1 cellular context compared by ENCODE assay signal in the genomic region with DNA sequence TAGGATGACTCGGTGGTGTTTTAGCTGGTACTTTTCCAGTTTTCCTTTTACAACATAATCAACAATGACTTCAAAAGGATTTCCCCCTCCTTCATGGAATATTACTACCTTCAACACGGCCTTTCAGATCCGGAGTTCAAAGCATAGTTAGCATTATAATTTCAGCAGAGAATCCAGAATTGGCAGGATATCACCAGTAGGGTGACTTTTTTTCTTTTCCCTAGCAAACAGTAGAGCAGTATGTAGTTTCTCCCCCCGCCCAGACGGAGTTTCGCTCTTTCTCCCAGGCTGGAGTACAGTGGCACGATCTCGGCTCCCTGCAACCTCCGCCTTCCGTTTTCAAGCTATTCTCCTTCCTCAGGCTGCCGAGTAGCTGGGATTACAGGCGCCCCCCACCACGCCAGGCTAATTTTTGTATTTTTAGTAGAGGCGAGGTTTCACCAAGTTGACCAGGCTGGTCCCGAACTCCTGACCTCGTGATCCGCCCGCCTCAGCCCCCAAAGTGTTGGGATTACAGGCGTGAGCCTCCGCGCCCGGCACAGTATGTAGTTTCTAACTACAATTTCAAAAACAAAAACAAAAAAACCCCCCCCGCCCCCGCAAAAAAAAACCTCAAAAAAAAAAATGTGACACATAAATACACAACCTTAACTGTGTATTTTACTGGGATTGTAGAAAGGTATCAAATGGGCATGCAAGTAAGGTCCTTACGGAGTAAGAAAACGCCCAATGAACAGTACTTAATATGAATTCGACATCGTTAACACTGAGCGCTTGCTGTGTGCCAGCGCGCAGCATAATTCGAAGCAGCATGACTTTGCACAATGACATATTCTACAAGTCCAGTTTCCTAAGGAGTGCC.
TF ChIP-seq lines count a peak whose summit lies in the region.

No MANE protein-coding gene starts in this region.

TF ChIP-seq in K562, 482 proteins besides CTCF, POLR2A, EP300 and RAD21 (continued from another document):
- TF ChIP-seq, protein P1, sequence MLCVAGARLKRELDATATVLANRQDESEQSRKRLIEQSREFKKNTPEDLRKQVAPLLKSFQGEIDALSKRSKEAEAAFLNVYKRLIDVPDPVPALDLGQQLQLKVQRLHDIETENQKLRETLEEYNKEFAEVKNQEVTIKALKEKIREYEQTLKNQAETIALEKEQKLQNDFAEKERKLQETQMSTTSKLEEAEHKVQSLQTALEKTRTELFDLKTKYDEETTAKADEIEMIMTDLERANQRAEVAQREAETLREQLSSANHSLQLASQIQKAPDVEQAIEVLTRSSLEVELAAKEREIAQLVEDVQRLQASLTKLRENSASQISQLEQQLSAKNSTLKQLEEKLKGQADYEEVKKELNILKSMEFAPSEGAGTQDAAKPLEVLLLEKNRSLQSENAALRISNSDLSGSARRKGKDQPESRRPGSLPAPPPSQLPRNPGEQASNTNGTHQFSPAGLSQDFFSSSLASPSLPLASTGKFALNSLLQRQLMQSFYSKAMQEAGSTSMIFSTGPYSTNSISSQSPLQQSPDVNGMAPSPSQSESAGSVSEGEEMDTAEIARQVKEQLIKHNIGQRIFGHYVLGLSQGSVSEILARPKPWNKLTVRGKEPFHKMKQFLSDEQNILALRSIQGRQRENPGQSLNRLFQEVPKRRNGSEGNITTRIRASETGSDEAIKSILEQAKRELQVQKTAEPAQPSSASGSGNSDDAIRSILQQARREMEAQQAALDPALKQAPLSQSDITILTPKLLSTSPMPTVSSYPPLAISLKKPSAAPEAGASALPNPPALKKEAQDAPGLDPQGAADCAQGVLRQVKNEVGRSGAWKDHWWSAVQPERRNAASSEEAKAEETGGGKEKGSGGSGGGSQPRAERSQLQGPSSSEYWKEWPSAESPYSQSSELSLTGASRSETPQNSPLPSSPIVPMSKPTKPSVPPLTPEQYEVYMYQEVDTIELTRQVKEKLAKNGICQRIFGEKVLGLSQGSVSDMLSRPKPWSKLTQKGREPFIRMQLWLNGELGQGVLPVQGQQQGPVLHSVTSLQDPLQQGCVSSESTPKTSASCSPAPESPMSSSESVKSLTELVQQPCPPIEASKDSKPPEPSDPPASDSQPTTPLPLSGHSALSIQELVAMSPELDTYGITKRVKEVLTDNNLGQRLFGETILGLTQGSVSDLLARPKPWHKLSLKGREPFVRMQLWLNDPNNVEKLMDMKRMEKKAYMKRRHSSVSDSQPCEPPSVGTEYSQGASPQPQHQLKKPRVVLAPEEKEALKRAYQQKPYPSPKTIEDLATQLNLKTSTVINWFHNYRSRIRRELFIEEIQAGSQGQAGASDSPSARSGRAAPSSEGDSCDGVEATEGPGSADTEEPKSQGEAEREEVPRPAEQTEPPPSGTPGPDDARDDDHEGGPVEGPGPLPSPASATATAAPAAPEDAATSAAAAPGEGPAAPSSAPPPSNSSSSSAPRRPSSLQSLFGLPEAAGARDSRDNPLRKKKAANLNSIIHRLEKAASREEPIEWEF (CRISPR knock-in tag; IDR thresholded peaks at IDR 0.05): peak; percentile 83; the same call in 1 of the 2 replicates
